ENCODE assay signal across 1 cellular context in the genomic region with DNA sequence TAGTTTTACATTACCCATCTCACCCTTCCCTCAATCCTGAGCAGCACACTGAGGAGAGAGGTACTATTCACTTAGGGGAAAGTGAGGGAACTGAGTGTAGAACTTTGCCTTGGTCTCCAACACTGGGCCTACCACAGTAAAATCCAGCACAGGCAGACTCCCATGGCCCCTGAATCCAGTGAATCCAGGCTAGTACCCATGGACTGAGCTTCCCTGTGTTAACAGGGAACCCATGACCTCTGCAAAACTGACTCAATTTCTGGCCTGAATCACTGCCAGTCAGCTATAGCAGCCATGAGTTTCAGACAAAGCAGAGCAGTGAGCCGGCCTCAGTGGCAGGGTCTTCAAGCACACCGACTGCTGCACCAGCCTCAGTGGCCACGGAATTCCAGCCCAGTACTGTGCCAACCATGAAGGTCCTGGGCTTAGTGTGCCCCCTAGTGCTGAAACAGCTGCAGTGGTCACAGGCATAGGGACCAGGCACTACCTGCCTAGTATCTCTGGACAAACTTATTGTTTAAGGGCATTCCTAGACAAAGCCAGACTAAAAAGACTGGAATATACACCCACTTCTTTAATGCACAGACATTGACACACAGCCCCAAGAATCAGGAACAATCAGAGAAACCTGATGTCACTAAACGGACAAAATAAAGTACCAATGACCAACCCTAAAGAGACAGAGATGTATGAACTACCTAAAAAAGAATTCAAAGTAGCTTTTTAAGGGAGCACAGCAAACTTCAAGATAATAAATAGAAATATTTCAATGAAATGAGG.
TF ChIP-seq lines count a peak whose summit lies in the region.

No MANE protein-coding gene starts in this region.

TF ChIP-seq in HEK293, 187 proteins besides CTCF, POLR2A, EP300 and RAD21 (continued from another document):
- TF ChIP-seq, protein P1, sequence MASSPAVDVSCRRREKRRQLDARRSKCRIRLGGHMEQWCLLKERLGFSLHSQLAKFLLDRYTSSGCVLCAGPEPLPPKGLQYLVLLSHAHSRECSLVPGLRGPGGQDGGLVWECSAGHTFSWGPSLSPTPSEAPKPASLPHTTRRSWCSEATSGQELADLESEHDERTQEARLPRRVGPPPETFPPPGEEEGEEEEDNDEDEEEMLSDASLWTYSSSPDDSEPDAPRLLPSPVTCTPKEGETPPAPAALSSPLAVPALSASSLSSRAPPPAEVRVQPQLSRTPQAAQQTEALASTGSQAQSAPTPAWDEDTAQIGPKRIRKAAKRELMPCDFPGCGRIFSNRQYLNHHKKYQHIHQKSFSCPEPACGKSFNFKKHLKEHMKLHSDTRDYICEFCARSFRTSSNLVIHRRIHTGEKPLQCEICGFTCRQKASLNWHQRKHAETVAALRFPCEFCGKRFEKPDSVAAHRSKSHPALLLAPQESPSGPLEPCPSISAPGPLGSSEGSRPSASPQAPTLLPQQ (tag by site-specific recombination; IDR thresholded peaks at IDR 0.05) = no peak
- TF ChIP-seq ZNF654 (tag by site-specific recombination; IDR thresholded peaks at IDR 0.05; ENCODE audit: low read depth) (peak; percentile 46), ZBTB20 (tag by site-specific recombination; IDR thresholded peaks at IDR 0.05) (no peak), MYNN (tag by site-specific recombination; IDR thresholded peaks at IDR 0.05; ENCODE audit: borderline replicate concordance) (no peak), ZNF146 (tag by site-specific recombination; IDR thresholded peaks at IDR 0.05) (no peak), ZNF830 (tag by site-specific recombination; IDR thresholded peaks at IDR 0.05; ENCODE audit: low read depth) (no peak)
